In genomic region chr12:89346741-89347324, GRCh38 we compare ENCODE assay signal across 7 cellular contexts. TPM values are rescaled to one million over a fixed set of nuclear protein-coding genes. Genes with fewer than 3 reads are reported as not detected.
DNase-seq lines count a peak whose midpoint lies in the region; ATAC-seq and TF ChIP-seq lines count a peak whose summit lies in the region.

No MANE protein-coding gene starts in this region.

- H3K36me3 Mint-ChIP-seq in effector memory CD8-positive, alpha-beta T cell (ENCODE audit: insufficient read depth): peaks cover 10% of the 10 kb centered on the region
- peaks cover 48% of the 10 kb centered on the region for H3K36me3 Mint-ChIP-seq in nephron progenitor cell (ENCODE audit: low read depth)

- H3K36me3 ChIP-seq in BE2C: no peaks in the 10 kb centered on the region

- no peaks in the 10 kb centered on the region for H3K9me3 Mint-ChIP-seq in effector memory CD8-positive, alpha-beta T cell
- H3K9me3 Mint-ChIP-seq in nephron progenitor cell: no peaks in the 10 kb centered on the region

- no peak overlapping the region for H3K4me3 ChIP-seq in BE2C (ENCODE audit: low read depth, low read length)

- ATAC-seq in GM18502 (IDR thresholded peaks at IDR 0.05; ENCODE audit: poor library complexity, unreplicated experiment): peak; percentile 9
- ATAC-seq in HG02973 (IDR thresholded peaks at IDR 0.05; ENCODE audit: unreplicated experiment): peak; percentile 9
- ATAC-seq in effector memory CD8-positive, alpha-beta T cell (replicated peaks): no peak
- no peak for ATAC-seq in GM18517 (IDR thresholded peaks at IDR 0.05; ENCODE audit: unreplicated experiment)

- DNase-seq in RPMI7951 (ENCODE audit: low read depth) (peak; percentile 70), nephron progenitor cell (no peak), BE2C (no peak)
- DNase-seq in effector memory CD8-positive, alpha-beta T cell: no peak

- H3K4me1 Mint-ChIP-seq in effector memory CD8-positive, alpha-beta T cell (ENCODE audit: low read depth in 2 of 2): peaks cover 39 to 55% of the 10 kb centered on the region in 2 donors
- peaks cover 72% of the 10 kb centered on the region for H3K4me1 Mint-ChIP-seq in nephron progenitor cell

- peak overlapping the region; percentile 78 to 89 for H3K4me3 Mint-ChIP-seq in effector memory CD8-positive, alpha-beta T cell
- peak overlapping the region; percentile 99 for H3K4me3 Mint-ChIP-seq in nephron progenitor cell

- peaks cover 19% of the 10 kb centered on the region for H3K27me3 ChIP-seq in BE2C

- peak overlapping the region; percentile 36 to 42 for H3K27ac Mint-ChIP-seq in effector memory CD8-positive, alpha-beta T cell
- peak overlapping the region; percentile 97 for H3K27ac Mint-ChIP-seq in nephron progenitor cell

- peaks cover 7% of the 10 kb centered on the region for H3K4me1 ChIP-seq in BE2C

- H3K27me3 Mint-ChIP-seq in effector memory CD8-positive, alpha-beta T cell: no peaks in the 10 kb centered on the region
- H3K27me3 Mint-ChIP-seq in nephron progenitor cell (ENCODE audit: low read depth, poor library complexity): peaks cover 8% of the 10 kb centered on the region

- no peaks in the 10 kb centered on the region for H3K9me3 ChIP-seq in BE2C

- TF ChIP-seq CTCF in nephron progenitor cell (IDR thresholded peaks at IDR 0.05) (no peak), BE2C (IDR thresholded peaks at IDR 0.05; ENCODE audit: low read depth, low read length) (no peak)

RNA-seq across cellular contexts. Expression of gene DUSP6, which starts 5.5 kb away (rescaled TPM):
- total RNA-seq in RPMI7951 (2014; rRNA removed; shearing (Covaris generic)): 36.3 and 39.8 TPM in 2 replicates
- polyA plus RNA-seq in BE2C (2012; ENCODE audit: insufficient read depth, insufficient read length, low read depth): 14.1 TPM

Comparison
In these comparisons a context has a peak if more than half of its experiments do, and no peak if none do; other contexts are left out.
1. ATAC-seq: peak in GM18502 (single experiment) and HG02973 (single experiment); none in effector memory CD8-positive, alpha-beta T cell (single experiment) and GM18517 (single experiment).